12 cellular contexts compared by ENCODE assay signal in the genomic region with DNA sequence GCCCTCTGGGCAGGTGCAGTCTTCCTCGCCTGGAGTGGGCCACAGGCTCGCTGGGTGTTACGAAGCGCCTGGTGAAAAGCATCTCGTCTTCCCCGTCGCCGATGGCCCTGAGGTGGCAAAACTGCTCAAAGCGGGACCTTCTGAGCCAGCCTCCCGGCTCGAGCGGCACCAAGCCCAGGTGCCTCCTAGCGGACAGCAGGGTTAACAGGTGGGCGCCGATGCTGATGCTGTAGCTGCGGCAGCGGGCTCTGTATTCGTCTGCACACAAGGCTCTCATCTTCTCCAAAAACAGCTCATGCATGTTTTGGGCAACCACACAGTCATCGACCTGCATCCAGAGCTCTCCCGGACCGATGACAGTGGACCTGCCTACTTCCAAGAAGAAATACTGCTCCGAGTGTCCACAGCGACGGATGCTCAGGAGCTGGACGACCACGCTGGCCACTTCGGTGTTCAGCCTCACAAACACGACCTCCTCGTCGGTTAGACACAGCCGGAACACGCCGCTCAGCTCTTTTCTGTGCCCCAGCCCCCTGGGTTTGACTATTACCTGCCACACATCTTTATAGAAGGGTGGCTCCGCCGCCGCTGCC. TPM values are rescaled to one million over a fixed set of nuclear protein-coding genes. Genes with fewer than 3 reads are reported as not detected.
DNase-seq lines count a peak whose midpoint lies in the region; ATAC-seq and TF ChIP-seq lines count a peak whose summit lies in the region.
"Had no signal": no experiment of that assay in that cellular context is flagged by ENCODE, and none has a peak within 500 bp of the region (broad histone marks: within the 10 kb centered on the region; RNA-seq: fewer than 3 reads in every experiment).

No MANE protein-coding gene starts in this region.

- H3K27ac ChIP-seq in breast epithelium = no peak overlapping the region
- H3K27ac ChIP-seq in esophagus squamous epithelium = no peak overlapping the region

- H3K4me1 ChIP-seq in breast epithelium = no peaks in the 10 kb centered on the region
- H3K4me1 ChIP-seq in NT2/D1 (ENCODE audit: insufficient read depth, insufficient read length) = no peaks in the 10 kb centered on the region
- H3K4me1 ChIP-seq in esophagus squamous epithelium = peaks cover 3 to 27% (median 5%) of the 10 kb centered on the region in 3 donors

- intact Hi-C loops in breast epithelium (cut with DNase I; ENCODE audit: low total_unique reads) (no loop called here), MCF 10A (cut with micrococcal nuclease) (no loop called here), esophagus squamous epithelium (cut with DNase I) (no loop called here)

- H3K9me3 Mint-ChIP-seq in MCF 10A (ENCODE audit: unreplicated experiment) (no peaks in the 10 kb centered on the region), type B pancreatic cell (no peaks in the 10 kb centered on the region)

- peak overlapping the region; percentile 34 for H3K9ac ChIP-seq in NT2/D1 (ENCODE audit: insufficient read length, low read depth)

- WGBS in esophagus squamous epithelium, 2 donors = 80% methylated on average over 4 of the region's 36 CpGs; no CpG with 5 or more reads in 1 of the 2 donors

- peak overlapping the region; percentile 29 to 70 (median 47) for H3K4me3 ChIP-seq in breast epithelium
- H3K4me3 ChIP-seq in NT2/D1 (ENCODE audit: insufficient read length, low read depth) = peak overlapping the region; percentile 58
- peak overlapping the region in 2 of 4 donors; percentile 44 to 62 for H3K4me3 ChIP-seq in esophagus squamous epithelium

- H3K36me3 Mint-ChIP-seq in MCF 10A (ENCODE audit: insufficient read depth, unreplicated experiment) (no peaks in the 10 kb centered on the region), type B pancreatic cell (no peaks in the 10 kb centered on the region)
- H3K36me3 Mint-ChIP-seq: CD4-positive, CD25-positive, alpha-beta regulatory T cell had no signal

- no peaks in the 10 kb centered on the region for H3K9me3 ChIP-seq in breast epithelium
- H3K9me3 ChIP-seq in NT2/D1 (ENCODE audit: insufficient read depth, low read length) = no peaks in the 10 kb centered on the region; the same call in 1 of the 2 replicates
- no peaks in the 10 kb centered on the region for H3K9me3 ChIP-seq in esophagus squamous epithelium

- H3K4me3 Mint-ChIP-seq in MCF 10A (ENCODE audit: unreplicated experiment) (no peak overlapping the region), type B pancreatic cell (peak overlapping the region; percentile 84)

- H3K27me3 Mint-ChIP-seq in MCF 10A (ENCODE audit: insufficient read depth, unreplicated experiment) (peaks cover 88% of the 10 kb centered on the region), type B pancreatic cell (peaks cover 93% of the 10 kb centered on the region)

- H3K27me3 ChIP-seq in breast epithelium (peaks cover 0 to 92% of the 10 kb centered on the region in 2 donors), NT2/D1 (ENCODE audit: insufficient read depth, insufficient read length) (peaks cover 8% of the 10 kb centered on the region), esophagus squamous epithelium (peaks cover 0 to 97% (median 13%) of the 10 kb centered on the region in 4 donors)

- H3K27ac Mint-ChIP-seq in MCF 10A (ENCODE audit: low read depth, unreplicated experiment) (no peak overlapping the region), type B pancreatic cell (no peak overlapping the region)
- H3K27ac Mint-ChIP-seq: CD4-positive, CD25-positive, alpha-beta regulatory T cell had no signal

- H3K4me1 Mint-ChIP-seq in MCF 10A (ENCODE audit: insufficient read depth, unreplicated experiment) (no peaks in the 10 kb centered on the region), type B pancreatic cell (ENCODE audit: unreplicated experiment) (peaks cover 5% of the 10 kb centered on the region)

- ATAC-seq in GM21786 (IDR thresholded peaks at IDR 0.05; ENCODE audit: unreplicated experiment) = no peak

- CTCF ChIA-PET in MCF 10A (lab: Yijun Ruan, JAX) = interaction anchor here (0.6 to 0.7 kb wide), 2 partner anchors 649 to 665 kb away, joined by 3 read pairs; no protein-coding TSS in a partner anchor

- BruUV-seq in MCF 10A (replicated peaks; lab: Mats Ljungman, UMichigan) = no TSS peak

- H3K36me3 ChIP-seq in breast epithelium = no peaks in the 10 kb centered on the region
- H3K36me3 ChIP-seq in NT2/D1 (ENCODE audit: insufficient read depth, insufficient read length, low read length) = no peaks in the 10 kb centered on the region
- H3K36me3 ChIP-seq in esophagus squamous epithelium = no peaks in the 10 kb centered on the region

- no peak for TF ChIP-seq CTCF in breast epithelium (IDR thresholded peaks at IDR 0.05)
- TF ChIP-seq CTCF in MCF 10A (IDR thresholded peaks at IDR 0.05; ENCODE audit: unreplicated experiment) = no peak
- TF ChIP-seq CTCF in type B pancreatic cell (conservative IDR thresholded peaks at IDR 0.05) = peak; percentile 56
- no peak for TF ChIP-seq CTCF in esophagus squamous epithelium (IDR thresholded peaks at IDR 0.05)

- no peak for DNase-seq in breast epithelium (ENCODE audit: low spot score in 2 of 2)
- no peak for DNase-seq in MCF 10A (ENCODE audit: unreplicated experiment)
- no peak for DNase-seq in NT2/D1 (ENCODE audit: low read depth, low spot score)
- peak; percentile 72 for DNase-seq in islet precursor cell
- no peak for DNase-seq in type B pancreatic cell (ENCODE audit: extremely low spot score, unreplicated experiment)
- no peak for DNase-seq in NCI-H1436 treated with DMSO at 0.1 percent for 48 hours (lab: John Stamatoyannopoulos, UW)
- DNase-seq in esophagus squamous epithelium (lab: John Stamatoyannopoulos, UW) = no peak
- DNase-seq: CD4-positive, CD25-positive, alpha-beta regulatory T cell; effector CD4-positive, alpha-beta T cell; OCI-M1 had no signal

- POLR2A ChIA-PET in MCF 10A (lab: Yijun Ruan, JAX) = no interaction called here

- TF ChIP-seq POLR2A in breast epithelium (IDR thresholded peaks at IDR 0.05) = no peak
- no peak for TF ChIP-seq POLR2A in esophagus squamous epithelium (IDR thresholded peaks at IDR 0.05)

RNA-seq across cellular contexts. Expression of gene IRS4, which starts 1.2 kb away (rescaled TPM):
- total RNA-seq in breast epithelium = under 1 TPM in 1 of 3 donors, not detected in 2; 0.59 TPM
- total RNA-seq in MCF 10A (2022) = not detected in 2 replicates
- 0.81 and 13.7 TPM in 2 replicates for total RNA-seq in type B pancreatic cell (ENCODE audit: low replicate concordance)
- not detected for total RNA-seq in esophagus squamous epithelium
- total RNA-seq: CD4-positive, CD25-positive, alpha-beta regulatory T cell; mucosa of gallbladder had no signal
